In the genomic region with DNA sequence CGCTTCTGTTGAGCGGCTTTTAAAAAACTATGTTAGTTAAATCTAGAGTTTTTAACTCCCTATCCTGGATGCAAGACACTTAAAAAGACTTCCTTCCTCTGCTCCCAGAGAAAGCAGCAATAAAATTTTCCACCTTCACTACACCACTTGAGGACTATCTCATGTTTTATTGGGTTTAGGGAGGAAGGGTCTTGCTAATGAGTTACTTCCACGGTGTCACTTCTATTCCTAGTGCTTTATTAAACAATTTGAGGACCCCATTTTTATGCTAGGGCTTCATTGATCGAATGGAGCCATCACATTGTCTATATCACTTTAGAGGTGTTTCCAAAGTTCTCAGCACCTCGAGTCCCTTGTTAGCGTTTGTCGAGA, we compare ENCODE assay signal across 8 cellular contexts. TPM values are rescaled to one million over a fixed set of nuclear protein-coding genes. Genes with fewer than 3 reads are reported as not detected.
DNase-seq lines count a peak whose midpoint lies in the region; ATAC-seq and TF ChIP-seq lines count a peak whose summit lies in the region.

No MANE protein-coding gene starts in this region.

- H3K27me3 ChIP-seq in GM23338 (ENCODE audit: insufficient read depth): no peaks in the 10 kb centered on the region
- no peaks in the 10 kb centered on the region for H3K27me3 ChIP-seq in gastrocnemius medialis

- H3K36me3 Mint-ChIP-seq in GM23338 (ENCODE audit: low read depth): no peaks in the 10 kb centered on the region; the same call in 2 of the 3 replicates
- H3K36me3 Mint-ChIP-seq in T-helper 17 cell (ENCODE audit: low read depth): peaks cover 12% of the 10 kb centered on the region

- peak overlapping the region; percentile 100 for H3K4me2 ChIP-seq in GM23338

- H3K9me3 ChIP-seq in T-helper 17 cell (ENCODE audit: control insufficient read depth, low read length, poor library complexity, severe bottlenecking): no peaks in the 10 kb centered on the region
- H3K9me3 ChIP-seq in gastrocnemius medialis: no peaks in the 10 kb centered on the region

- TF ChIP-seq CTCF in GM23338 (conservative IDR thresholded peaks at IDR 0.05; ENCODE audit: low read depth in 2 of 2) (no peak), foreskin fibroblast (IDR thresholded peaks at IDR 0.05; ENCODE audit: low read depth, low read length) (no peak), gastrocnemius medialis (IDR thresholded peaks at IDR 0.05 in 4 of 5, conservative IDR thresholded peaks at IDR 0.05 in 1 of 5) (no peak)

- intact Hi-C loops in gastrocnemius medialis (cut with DNase I; ENCODE audit: low total_unique reads): loop anchor here (2.0 to 5.0 kb wide), 3 partner anchors 272 to 1695 kb away; partner anchors contain the start of genes RBPJ, SEPSECS and TBC1D19

- ATAC-seq in GM23338 (no peak), T-helper 17 cell (no peak), gastrocnemius medialis (no peak)

- H3K36me3 ChIP-seq in GM23338 (ENCODE audit: insufficient read depth) (no peaks in the 10 kb centered on the region), gastrocnemius medialis (no peaks in the 10 kb centered on the region)

- H3K27ac Mint-ChIP-seq in GM23338 (peak overlapping the region; percentile 64; the same call in 1 of the 2 replicates), T-helper 17 cell (peak overlapping the region; percentile 98)

- no peaks in the 10 kb centered on the region for H3K9me3 Mint-ChIP-seq in GM23338

- peaks cover 1% of the 10 kb centered on the region; the same call in 1 of the 2 replicates for H3K79me2 ChIP-seq in GM23338 (replicated peaks; ENCODE audit: insufficient read depth)

- H3K4me1 Mint-ChIP-seq in GM23338 (peaks cover 36% of the 10 kb centered on the region), T-helper 17 cell (peaks cover 44% of the 10 kb centered on the region)

- no peak for TF ChIP-seq POLR2A in gastrocnemius medialis (IDR thresholded peaks at IDR 0.05)

- peak overlapping the region; percentile 79 for H2AFZ ChIP-seq in GM23338

- in situ Hi-C loops in gastrocnemius medialis (cut with MboI; ENCODE audit: low sequenced_read_pairs in 4 of 4): loop anchor here in 3 of 4 donors (25.0 kb wide), 3 partner anchors 270 to 945 kb away; partner anchors contain the start of genes SMIM20 (in 3 of the 3), RBPJ (in 2 of the 3) and TBC1D19 (in 2 of the 3)
- in situ Hi-C loops in ACHN (cut with HindIII; ENCODE audit: low pct_ligation_motif_present, low pct_unique_long_range_greater_than_20kb, low sequenced_read_pairs): no loop called here

- no peak for DNase-seq in GM23338 (ENCODE audit: low spot score)
- no peak for DNase-seq in T-helper 17 cell
- peak in 1 of 2 donors; percentile 19 for DNase-seq in foreskin fibroblast
- no peak for DNase-seq in gastrocnemius medialis
- no peak for DNase-seq in NCI-H1436 treated with DMSO at 0.1 percent for 48 hours (lab: John Stamatoyannopoulos, UW)
- DNase-seq in NCI-H2107 treated with DMSO at 0.1 percent for 48 hours (lab: John Stamatoyannopoulos, UW; ENCODE audit: unreplicated experiment): no peak
- no peak for DNase-seq in ACHN
- DNase-seq in ureter (ENCODE audit: low spot score): no peak

- 0 out of 2 replicates have a peak overlapping the region, but pooled peaks have one; percentile 24 for H3K27ac ChIP-seq in GM23338 (ENCODE audit: low read depth)
- peak overlapping the region; percentile 78 to 85 (median 82) for H3K27ac ChIP-seq in gastrocnemius medialis

- peaks cover 9% of the 10 kb centered on the region for H3F3A ChIP-seq in GM23338 (replicated peaks; ENCODE audit: low read depth)

- peaks cover 3% of the 10 kb centered on the region; the same call in 1 of the 2 replicates for H3K9me2 ChIP-seq in GM23338 (ENCODE audit: insufficient read depth)

- H3K4me3 ChIP-seq in GM23338: peak overlapping the region; percentile 88
- H3K4me3 ChIP-seq in foreskin fibroblast (ENCODE audit: low read depth in 1 of 2, low read length in 2 of 2): peak overlapping the region; percentile 69 to 88
- H3K4me3 ChIP-seq in gastrocnemius medialis: peak overlapping the region; percentile 54 to 94 (median 72)

- peaks cover 25% of the 10 kb centered on the region for H3K4me1 ChIP-seq in GM23338 (ENCODE audit: insufficient read depth)
- H3K4me1 ChIP-seq in gastrocnemius medialis: peaks cover 26 to 27% of the 10 kb centered on the region in 2 donors

- H3K4me3 Mint-ChIP-seq in GM23338 (peak overlapping the region; percentile 77), T-helper 17 cell (peak overlapping the region; percentile 98)

- H3K27me3 Mint-ChIP-seq in GM23338 (ENCODE audit: insufficient read depth, low read depth, poor library complexity) (peaks cover 6% of the 10 kb centered on the region), T-helper 17 cell (no peaks in the 10 kb centered on the region)

- H4K20me1 ChIP-seq in GM23338 (replicated peaks; ENCODE audit: insufficient read depth): peaks cover under 1% of the 10 kb centered on the region; the same call in 1 of the 2 replicates

TF ChIP-seq in GM23338, 12 proteins besides CTCF, POLR2A, EP300 and RAD21:
- TF ChIP-seq EZH2 (IDR thresholded peaks at IDR 0.05; ENCODE audit: low read depth, unreplicated experiment) (no peak), ZNF114 (CRISPR knock-in tag; IDR thresholded peaks at IDR 0.05) (no peak), ZNF331 (CRISPR knock-in tag; IDR thresholded peaks at IDR 0.05; ENCODE audit: low read depth) (no peak), NANOG (IDR thresholded peaks at IDR 0.05; ENCODE audit: borderline replicate concordance) (no peak), EZH2phosphoT487 (IDR thresholded peaks at IDR 0.05; ENCODE audit: unreplicated experiment) (no peak)
- TF ChIP-seq, protein P1, sequence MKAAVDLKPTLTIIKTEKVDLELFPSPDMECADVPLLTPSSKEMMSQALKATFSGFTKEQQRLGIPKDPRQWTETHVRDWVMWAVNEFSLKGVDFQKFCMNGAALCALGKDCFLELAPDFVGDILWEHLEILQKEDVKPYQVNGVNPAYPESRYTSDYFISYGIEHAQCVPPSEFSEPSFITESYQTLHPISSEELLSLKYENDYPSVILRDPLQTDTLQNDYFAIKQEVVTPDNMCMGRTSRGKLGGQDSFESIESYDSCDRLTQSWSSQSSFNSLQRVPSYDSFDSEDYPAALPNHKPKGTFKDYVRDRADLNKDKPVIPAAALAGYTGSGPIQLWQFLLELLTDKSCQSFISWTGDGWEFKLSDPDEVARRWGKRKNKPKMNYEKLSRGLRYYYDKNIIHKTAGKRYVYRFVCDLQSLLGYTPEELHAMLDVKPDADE (IDR thresholded peaks at IDR 0.05): no peak

RNA-seq across cellular contexts. Expression of gene STIM2, which starts 3.7 kb away (rescaled TPM):
- total RNA-seq in GM23338 (2014; rRNA removed; shearing (Covaris generic)): 13.1 and 15.1 TPM in 2 replicates
- 17.4 and 17.8 TPM in 2 replicates for polyA plus RNA-seq in GM23338 (2016; fragmentation: Nextera tagmentation; extraction: Ambion mirVana)
- 10 to 100 TPM; 70.1 to 73.4 TPM for total RNA-seq in T-helper 17 cell
- total RNA-seq in gastrocnemius medialis: 1 to 10 TPM; 3.9 to 7.6 (median 4.9) TPM
- 31.2 TPM for total RNA-seq in ureter
